9 cellular contexts compared by ENCODE assay signal in genomic region chr5:59799668-59800374, GRCh38.
DNase-seq lines count a peak whose midpoint lies in the region; ATAC-seq, FAIRE-seq and TF ChIP-seq lines count a peak whose summit lies in the region.
"Had no signal": no experiment of that assay in that cellular context is flagged by ENCODE, and none has a peak within 500 bp of the region (broad histone marks: within the 10 kb centered on the region; RNA-seq: fewer than 3 reads in every experiment).

No MANE protein-coding gene starts in this region.

- H3K9me3 ChIP-seq in neuronal stem cell (replicated peaks in 1 of 2; ENCODE audit: control insufficient read depth in 2 of 2, insufficient read depth in 1 of 2, low read depth in 1 of 2, low read length in 2 of 2) = no peaks in the 10 kb centered on the region
- H3K9me3 ChIP-seq: SJSA1 had no signal

- ATAC-seq in HG02610 (IDR thresholded peaks at IDR 0.05; ENCODE audit: unreplicated experiment) = peak; percentile 45

- H2AK5ac ChIP-seq in neuronal stem cell (ENCODE audit: low read depth, low read length) = no peak overlapping the region

- no peaks in the 10 kb centered on the region for H3K36me3 ChIP-seq in neuronal stem cell (replicated peaks in 1 of 2; ENCODE audit: control insufficient read depth in 2 of 2, insufficient read depth in 2 of 2, low read length in 2 of 2)
- H3K36me3 ChIP-seq: SJSA1 had no signal

- H3K9ac ChIP-seq in neuronal stem cell (ENCODE audit: low read depth, low read length, poor library complexity) = no peak overlapping the region

- no peaks in the 10 kb centered on the region for H3K79me1 ChIP-seq in neuronal stem cell (ENCODE audit: low read depth, low read length)

- peak; percentile 96 for FAIRE-seq in TTC549 (lab: Jason Lieb, UNC)

- no peak overlapping the region for H3K18ac ChIP-seq in neuronal stem cell (ENCODE audit: low read length)

- H3K14ac ChIP-seq in neuronal stem cell (ENCODE audit: low read length) = no peak overlapping the region

- peak; percentile 58 for TF ChIP-seq CTCF in AG09319 (IDR thresholded peaks at IDR 0.05; ENCODE audit: low read depth, low read length)
- TF ChIP-seq CTCF in GM12875 (IDR thresholded peaks at IDR 0.05; ENCODE audit: borderline replicate concordance, insufficient read depth, low read depth, low read length) = peak; percentile 38; the same call in 1 of the 2 replicates
- TF ChIP-seq CTCF in foreskin fibroblast (IDR thresholded peaks at IDR 0.05; ENCODE audit: low read depth, low read length) = peak; percentile 51

- H2BK120ac ChIP-seq in neuronal stem cell (ENCODE audit: low read depth, low read length) = no peak overlapping the region

- H2BK15ac ChIP-seq in neuronal stem cell (ENCODE audit: low read length) = no peak overlapping the region

- WGBS in neuronal stem cell (ENCODE audit: extremely low coverage in 2 of 2, insufficient read length in 2 of 2, insufficient replicate concordance in 1 of 2), 2 donors = no CpG with 5 or more reads among the region's 6 CpGs

- H3K4me3 ChIP-seq in GM12875 (ENCODE audit: low read depth, low read length) (no peak overlapping the region), foreskin fibroblast (ENCODE audit: low read depth in 1 of 2, low read length in 2 of 2) (peak overlapping the region; percentile 13 to 38), neuronal stem cell (ENCODE audit: low read length in 2 of 2) (no peak overlapping the region)
- H3K4me3 ChIP-seq: SJSA1 had no signal

- H2BK12ac ChIP-seq in neuronal stem cell (ENCODE audit: low read length) = no peak overlapping the region

- H3K27me3 ChIP-seq in neuronal stem cell (ENCODE audit: control insufficient read depth in 3 of 3, insufficient read depth in 3 of 3, low read depth in 1 of 3, low read length in 3 of 3) = no peaks in the 10 kb centered on the region
- H3K27me3 ChIP-seq: SJSA1 had no signal

- peaks cover 0 to 2% of the 10 kb centered on the region in 2 donors for H3K4me1 ChIP-seq in neuronal stem cell (ENCODE audit: control insufficient read depth in 2 of 2, insufficient read depth in 1 of 2, low read depth in 1 of 2, low read length in 2 of 2)

- no peak overlapping the region for H4K91ac ChIP-seq in neuronal stem cell (ENCODE audit: low read depth, low read length, poor library complexity)

- H2AFZ ChIP-seq in neuronal stem cell (ENCODE audit: low read length) = peak overlapping the region; percentile 50

- no peak overlapping the region for H3K4ac ChIP-seq in neuronal stem cell (ENCODE audit: low read length)

- H2BK5ac ChIP-seq in neuronal stem cell (ENCODE audit: low read length) = no peak overlapping the region

- no peak overlapping the region for H4K8ac ChIP-seq in neuronal stem cell (ENCODE audit: low read depth, low read length)

- H3K27ac ChIP-seq in neuronal stem cell (replicated peaks; ENCODE audit: low read length) = no peak overlapping the region
- H3K27ac ChIP-seq: SJSA1 had no signal

- DNase-seq in AG09319 (ENCODE audit: extremely low read depth, low read depth) (no peak), NCI-H1436 (lab: John Stamatoyannopoulos, UW) (peak; percentile 63), foreskin fibroblast (peak; percentile 39 to 78), neuronal stem cell (ENCODE audit: low spot score) (peak; percentile 57), GM19238 (ENCODE audit: insufficient read length, low spot score) (no peak)

- no peak overlapping the region for H3K23ac ChIP-seq in neuronal stem cell (ENCODE audit: low read depth, low read length, poor library complexity)

- no peak overlapping the region for H3K4me2 ChIP-seq in neuronal stem cell (ENCODE audit: insufficient read depth, low read length, poor library complexity, severe bottlenecking)

Comparison
In these comparisons a context has a peak if more than half of its experiments do, and no peak if none do; other contexts are left out.
1. DNase-seq: peak in NCI-H1436 (single experiment), foreskin fibroblast (2 of 2) and neuronal stem cell (single experiment); none in AG09319 (single experiment) and GM19238 (single experiment).
2. H3K4me3 ChIP-seq: peak in foreskin fibroblast (2 of 2); none in GM12875 (single experiment) and neuronal stem cell (0 of 2).
3. Peak in every context shown above with its lines, with median percentiles within 50 percentile points of each other: CTCF ChIP-seq.